23 cellular contexts compared by ENCODE assay signal in genomic region chr16:85261205-85261604, GRCh38.
"Had no signal": no experiment of that assay in that cellular context is flagged by ENCODE, and none has a peak within 500 bp of the region (broad histone marks: within the 10 kb centered on the region; RNA-seq: fewer than 3 reads in every experiment).

No MANE protein-coding gene starts in this region.

- H3K4me3 Mint-ChIP-seq: activated CD4-positive, alpha-beta memory T cell treated with anti-CD3 and anti-CD28 coated beads for 36 hours; activated naive CD8-positive, alpha-beta T cell treated with anti-CD3 and anti-CD28 coated beads, Interleukin-2, amount 50 U/mL, for 24 hours; activated T-cell treated with anti-CD3 and anti-CD28 coated beads, Interleukin-2, amount 50 U/mL, for 72 hours; memory B cell; neural crest cell; stimulated activated naive B cell treated with anti-CD40 and anti-IgM and Interleukin-4, amounts not matched to agents 10 μg/mL and 1 μg/mL and 100 μg/mL, for 72 hours had no signal

- H3K4me3 ChIP-seq: uterus had no signal

- DNase-seq: activated CD4-positive, alpha-beta memory T cell treated with anti-CD3 and anti-CD28 coated beads for 36 hours; activated CD4-positive, alpha-beta T cell treated with anti-CD3 and anti-CD28 coated beads for 4 hours; activated CD4-positive, CD25-positive, alpha-beta regulatory T cell; activated effector memory CD4-positive, alpha-beta T cell treated with Interleukin-2 at 50 U/mL for 16 hours; activated naive CD4-positive, alpha-beta T cell treated with anti-CD3 and anti-CD28 coated beads, Interleukin-2, amount 50 U/mL, for 16 hours; activated naive CD8-positive, alpha-beta T cell treated with anti-CD3 and anti-CD28 coated beads, Interleukin-2, amount 50 U/mL, for 24 hours; activated T-cell treated with anti-CD3 and anti-CD28 coated beads, Interleukin-2, amount 50 U/mL, for 72 hours; brain microvascular endothelial cell; dermis blood vessel endothelial cell; effector CD8-positive, alpha-beta T cell; erythroblast; foreskin fibroblast; left colon; retina; stimulated activated CD4-positive, alpha-beta T cell treated with anti-CD3 and anti-CD28 coated beads, Interleukin-2, amount 100 ng/mL, for 48 hours; stimulated activated CD8-positive, alpha-beta memory T cell treated with anti-CD3 and anti-CD28 coated beads, Interleukin-4, amount 100 ng/mL, for 48 hours; stimulated activated naive B cell treated with anti-CD40 and anti-IgM and Interleukin-4, amounts not matched to agents 10 μg/mL and 1 μg/mL and 100 μg/mL, for 72 hours; T1000; trophoblast cell; uterus had no signal

- H3K27me3 ChIP-seq: brain microvascular endothelial cell, uterus had no signal

- H3K4me1 ChIP-seq: uterus had no signal

- H3K27ac Mint-ChIP-seq: activated CD4-positive, alpha-beta memory T cell treated with anti-CD3 and anti-CD28 coated beads for 36 hours; activated naive CD8-positive, alpha-beta T cell treated with anti-CD3 and anti-CD28 coated beads, Interleukin-2, amount 50 U/mL, for 24 hours; activated T-cell treated with anti-CD3 and anti-CD28 coated beads, Interleukin-2, amount 50 U/mL, for 72 hours; memory B cell; progenitor cell of endocrine pancreas; stimulated activated naive B cell treated with anti-CD40 and anti-IgM and Interleukin-4, amounts not matched to agents 10 μg/mL and 1 μg/mL and 100 μg/mL, for 72 hours had no signal

- H3K9me3 Mint-ChIP-seq: activated CD4-positive, alpha-beta memory T cell treated with anti-CD3 and anti-CD28 coated beads for 36 hours; activated naive CD8-positive, alpha-beta T cell treated with anti-CD3 and anti-CD28 coated beads, Interleukin-2, amount 50 U/mL, for 24 hours; activated T-cell treated with anti-CD3 and anti-CD28 coated beads, Interleukin-2, amount 50 U/mL, for 72 hours; memory B cell; neural crest cell; stimulated activated naive B cell treated with anti-CD40 and anti-IgM and Interleukin-4, amounts not matched to agents 10 μg/mL and 1 μg/mL and 100 μg/mL, for 72 hours had no signal

- H3K36me3 Mint-ChIP-seq: activated CD4-positive, alpha-beta memory T cell treated with anti-CD3 and anti-CD28 coated beads for 36 hours; memory B cell; stimulated activated naive B cell treated with anti-CD40 and anti-IgM and Interleukin-4, amounts not matched to agents 10 μg/mL and 1 μg/mL and 100 μg/mL, for 72 hours had no signal

- H3K9me3 ChIP-seq: uterus had no signal

- H3K27ac ChIP-seq: brain microvascular endothelial cell, uterus had no signal

- ATAC-seq: activated naive CD8-positive, alpha-beta T cell treated with anti-CD3 and anti-CD28 coated beads, Interleukin-2, amount 50 U/mL, for 24 hours; activated T-cell treated with anti-CD3 and anti-CD28 coated beads, Interleukin-2, amount 50 U/mL, for 72 hours; left colon had no signal

- H3K36me3 ChIP-seq: brain microvascular endothelial cell, uterus had no signal
